ENCODE assay signal across 1 cellular context in genomic region chr11:118251858-118252652, GRCh38.
TF ChIP-seq lines count a peak whose summit lies in the region.

A gene with protein sequence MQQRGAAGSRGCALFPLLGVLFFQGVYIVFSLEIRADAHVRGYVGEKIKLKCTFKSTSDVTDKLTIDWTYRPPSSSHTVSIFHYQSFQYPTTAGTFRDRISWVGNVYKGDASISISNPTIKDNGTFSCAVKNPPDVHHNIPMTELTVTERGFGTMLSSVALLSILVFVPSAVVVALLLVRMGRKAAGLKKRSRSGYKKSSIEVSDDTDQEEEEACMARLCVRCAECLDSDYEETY (minus strand): TSS chr11:118252365. CDS start chr11:118252294, 71 bp downstream.

TF ChIP-seq in HepG2, 621 proteins besides CTCF, POLR2A, EP300 and RAD21 (continued from another document and continues in another):
- TF ChIP-seq, protein P1, sequence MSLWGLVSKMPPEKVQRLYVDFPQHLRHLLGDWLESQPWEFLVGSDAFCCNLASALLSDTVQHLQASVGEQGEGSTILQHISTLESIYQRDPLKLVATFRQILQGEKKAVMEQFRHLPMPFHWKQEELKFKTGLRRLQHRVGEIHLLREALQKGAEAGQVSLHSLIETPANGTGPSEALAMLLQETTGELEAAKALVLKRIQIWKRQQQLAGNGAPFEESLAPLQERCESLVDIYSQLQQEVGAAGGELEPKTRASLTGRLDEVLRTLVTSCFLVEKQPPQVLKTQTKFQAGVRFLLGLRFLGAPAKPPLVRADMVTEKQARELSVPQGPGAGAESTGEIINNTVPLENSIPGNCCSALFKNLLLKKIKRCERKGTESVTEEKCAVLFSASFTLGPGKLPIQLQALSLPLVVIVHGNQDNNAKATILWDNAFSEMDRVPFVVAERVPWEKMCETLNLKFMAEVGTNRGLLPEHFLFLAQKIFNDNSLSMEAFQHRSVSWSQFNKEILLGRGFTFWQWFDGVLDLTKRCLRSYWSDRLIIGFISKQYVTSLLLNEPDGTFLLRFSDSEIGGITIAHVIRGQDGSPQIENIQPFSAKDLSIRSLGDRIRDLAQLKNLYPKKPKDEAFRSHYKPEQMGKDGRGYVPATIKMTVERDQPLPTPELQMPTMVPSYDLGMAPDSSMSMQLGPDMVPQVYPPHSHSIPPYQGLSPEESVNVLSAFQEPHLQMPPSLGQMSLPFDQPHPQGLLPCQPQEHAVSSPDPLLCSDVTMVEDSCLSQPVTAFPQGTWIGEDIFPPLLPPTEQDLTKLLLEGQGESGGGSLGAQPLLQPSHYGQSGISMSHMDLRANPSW (CRISPR knock-in tag; IDR thresholded peaks at IDR 0.05; ENCODE audit: borderline replicate concordance) = peak; percentile 69; the same call in 1 of the 2 replicates
- TF ChIP-seq HES4 (CRISPR knock-in tag; IDR thresholded peaks at IDR 0.05; ENCODE audit: borderline replicate concordance) = no peak
- TF ChIP-seq POLR2AphosphoS2 (IDR thresholded peaks at IDR 0.05; ENCODE audit: low read depth, low read length) = no peak
- TF ChIP-seq ZC3H13 (CRISPR knock-in tag; IDR thresholded peaks at IDR 0.05) = no peak
- 0 out of 2 replicates have a peak, but pooled peaks have one; percentile 33 for TF ChIP-seq ZNF30 (CRISPR knock-in tag; IDR thresholded peaks at IDR 0.05)
- TF ChIP-seq, protein P2, sequence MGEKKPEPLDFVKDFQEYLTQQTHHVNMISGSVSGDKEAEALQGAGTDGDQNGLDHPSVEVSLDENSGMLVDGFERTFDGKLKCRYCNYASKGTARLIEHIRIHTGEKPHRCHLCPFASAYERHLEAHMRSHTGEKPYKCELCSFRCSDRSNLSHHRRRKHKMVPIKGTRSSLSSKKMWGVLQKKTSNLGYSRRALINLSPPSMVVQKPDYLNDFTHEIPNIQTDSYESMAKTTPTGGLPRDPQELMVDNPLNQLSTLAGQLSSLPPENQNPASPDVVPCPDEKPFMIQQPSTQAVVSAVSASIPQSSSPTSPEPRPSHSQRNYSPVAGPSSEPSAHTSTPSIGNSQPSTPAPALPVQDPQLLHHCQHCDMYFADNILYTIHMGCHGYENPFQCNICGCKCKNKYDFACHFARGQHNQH (CRISPR knock-in tag; IDR thresholded peaks at IDR 0.05) = peak; percentile 64
- no peak for TF ChIP-seq PCBP2 (optimal IDR thresholded peaks at IDR 0.05; ENCODE audit: low read depth, low read length, poor library complexity, severe bottlenecking)
- peak; percentile 35 for TF ChIP-seq XRCC5 (optimal IDR thresholded peaks at IDR 0.05; ENCODE audit: low read length)
- TF ChIP-seq, protein P3, sequence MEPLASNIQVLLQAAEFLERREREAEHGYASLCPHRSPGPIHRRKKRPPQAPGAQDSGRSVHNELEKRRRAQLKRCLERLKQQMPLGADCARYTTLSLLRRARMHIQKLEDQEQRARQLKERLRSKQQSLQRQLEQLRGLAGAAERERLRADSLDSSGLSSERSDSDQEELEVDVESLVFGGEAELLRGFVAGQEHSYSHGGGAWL (CRISPR knock-in tag; IDR thresholded peaks at IDR 0.05) = no peak
- no peak for TF ChIP-seq ARHGAP35 (CRISPR knock-in tag; IDR thresholded peaks at IDR 0.05; ENCODE audit: borderline replicate concordance)
- TF ChIP-seq SIX1 (CRISPR knock-in tag; IDR thresholded peaks at IDR 0.05; ENCODE audit: borderline replicate concordance) = no peak
- no peak for TF ChIP-seq ZNF570 (CRISPR knock-in tag; IDR thresholded peaks at IDR 0.05; ENCODE audit: borderline replicate concordance)
- TF ChIP-seq, protein P4, sequence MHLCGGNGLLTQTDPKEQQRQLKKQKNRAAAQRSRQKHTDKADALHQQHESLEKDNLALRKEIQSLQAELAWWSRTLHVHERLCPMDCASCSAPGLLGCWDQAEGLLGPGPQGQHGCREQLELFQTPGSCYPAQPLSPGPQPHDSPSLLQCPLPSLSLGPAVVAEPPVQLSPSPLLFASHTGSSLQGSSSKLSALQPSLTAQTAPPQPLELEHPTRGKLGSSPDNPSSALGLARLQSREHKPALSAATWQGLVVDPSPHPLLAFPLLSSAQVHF (CRISPR knock-in tag; IDR thresholded peaks at IDR 0.05) = no peak
- no peak for TF ChIP-seq SETDB1 (CRISPR knock-in tag; IDR thresholded peaks at IDR 0.05; ENCODE audit: borderline replicate concordance)
- TF ChIP-seq ZMYM2 (CRISPR knock-in tag; IDR thresholded peaks at IDR 0.05) = no peak
- TF ChIP-seq ZNF343 (CRISPR knock-in tag; IDR thresholded peaks at IDR 0.05) = no peak
- TF ChIP-seq POLR2AphosphoS5 (IDR thresholded peaks at IDR 0.05; ENCODE audit: low read depth, low read length) = peak; percentile 71
- TF ChIP-seq ZNF441 (CRISPR knock-in tag; IDR thresholded peaks at IDR 0.05; ENCODE audit: borderline replicate concordance) = peak; percentile 59; the same call in 1 of the 2 replicates
- TF ChIP-seq ZNF510 (CRISPR knock-in tag; IDR thresholded peaks at IDR 0.05; ENCODE audit: low read depth) = 0 out of 2 replicates have a peak, but pooled peaks have one; percentile 46
- no peak for TF ChIP-seq ISX (CRISPR knock-in tag; conservative IDR thresholded peaks at IDR 0.05)
- TF ChIP-seq, protein P5, sequence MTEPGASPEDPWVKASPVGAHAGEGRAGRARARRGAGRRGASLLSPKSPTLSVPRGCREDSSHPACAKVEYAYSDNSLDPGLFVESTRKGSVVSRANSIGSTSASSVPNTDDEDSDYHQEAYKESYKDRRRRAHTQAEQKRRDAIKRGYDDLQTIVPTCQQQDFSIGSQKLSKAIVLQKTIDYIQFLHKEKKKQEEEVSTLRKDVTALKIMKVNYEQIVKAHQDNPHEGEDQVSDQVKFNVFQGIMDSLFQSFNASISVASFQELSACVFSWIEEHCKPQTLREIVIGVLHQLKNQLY (CRISPR knock-in tag; IDR thresholded peaks at IDR 0.05) = no peak
- 0 out of 2 replicates have a peak, but pooled peaks have one; percentile 25 for TF ChIP-seq ZNF607 (CRISPR knock-in tag; IDR thresholded peaks at IDR 0.05; ENCODE audit: borderline replicate concordance)
- TF ChIP-seq, protein P6, sequence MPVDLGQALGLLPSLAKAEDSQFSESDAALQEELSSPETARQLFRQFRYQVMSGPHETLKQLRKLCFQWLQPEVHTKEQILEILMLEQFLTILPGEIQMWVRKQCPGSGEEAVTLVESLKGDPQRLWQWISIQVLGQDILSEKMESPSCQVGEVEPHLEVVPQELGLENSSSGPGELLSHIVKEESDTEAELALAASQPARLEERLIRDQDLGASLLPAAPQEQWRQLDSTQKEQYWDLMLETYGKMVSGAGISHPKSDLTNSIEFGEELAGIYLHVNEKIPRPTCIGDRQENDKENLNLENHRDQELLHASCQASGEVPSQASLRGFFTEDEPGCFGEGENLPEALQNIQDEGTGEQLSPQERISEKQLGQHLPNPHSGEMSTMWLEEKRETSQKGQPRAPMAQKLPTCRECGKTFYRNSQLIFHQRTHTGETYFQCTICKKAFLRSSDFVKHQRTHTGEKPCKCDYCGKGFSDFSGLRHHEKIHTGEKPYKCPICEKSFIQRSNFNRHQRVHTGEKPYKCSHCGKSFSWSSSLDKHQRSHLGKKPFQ (CRISPR knock-in tag; IDR thresholded peaks at IDR 0.05; ENCODE audit: insufficient replicate concordance) = no peak
- TF ChIP-seq, protein P7, sequence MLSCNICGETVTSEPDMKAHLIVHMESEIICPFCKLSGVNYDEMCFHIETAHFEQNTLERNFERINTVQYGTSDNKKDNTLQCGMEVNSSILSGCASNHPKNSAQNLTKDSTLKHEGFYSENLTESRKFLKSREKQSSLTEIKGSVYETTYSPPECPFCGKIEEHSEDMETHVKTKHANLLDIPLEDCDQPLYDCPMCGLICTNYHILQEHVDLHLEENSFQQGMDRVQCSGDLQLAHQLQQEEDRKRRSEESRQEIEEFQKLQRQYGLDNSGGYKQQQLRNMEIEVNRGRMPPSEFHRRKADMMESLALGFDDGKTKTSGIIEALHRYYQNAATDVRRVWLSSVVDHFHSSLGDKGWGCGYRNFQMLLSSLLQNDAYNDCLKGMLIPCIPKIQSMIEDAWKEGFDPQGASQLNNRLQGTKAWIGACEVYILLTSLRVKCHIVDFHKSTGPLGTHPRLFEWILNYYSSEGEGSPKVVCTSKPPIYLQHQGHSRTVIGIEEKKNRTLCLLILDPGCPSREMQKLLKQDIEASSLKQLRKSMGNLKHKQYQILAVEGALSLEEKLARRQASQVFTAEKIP (CRISPR knock-in tag; IDR thresholded peaks at IDR 0.05; ENCODE audit: borderline replicate concordance) = no peak
- no peak for TF ChIP-seq ZNF747 (CRISPR knock-in tag; IDR thresholded peaks at IDR 0.05; ENCODE audit: borderline replicate concordance)
- peak; percentile 79; the same call in 1 of the 2 replicates for TF ChIP-seq ZBTB38 (CRISPR knock-in tag; IDR thresholded peaks at IDR 0.05)
- TF ChIP-seq MTA1 (CRISPR knock-in tag; IDR thresholded peaks at IDR 0.05; ENCODE audit: borderline replicate concordance) = peak; percentile 49; the same call in 1 of the 2 replicates
- TF ChIP-seq THAP7 (CRISPR knock-in tag; IDR thresholded peaks at IDR 0.05) = no peak
- TF ChIP-seq BCL6 (CRISPR knock-in tag; IDR thresholded peaks at IDR 0.05) = no peak
- TF ChIP-seq, protein P8, sequence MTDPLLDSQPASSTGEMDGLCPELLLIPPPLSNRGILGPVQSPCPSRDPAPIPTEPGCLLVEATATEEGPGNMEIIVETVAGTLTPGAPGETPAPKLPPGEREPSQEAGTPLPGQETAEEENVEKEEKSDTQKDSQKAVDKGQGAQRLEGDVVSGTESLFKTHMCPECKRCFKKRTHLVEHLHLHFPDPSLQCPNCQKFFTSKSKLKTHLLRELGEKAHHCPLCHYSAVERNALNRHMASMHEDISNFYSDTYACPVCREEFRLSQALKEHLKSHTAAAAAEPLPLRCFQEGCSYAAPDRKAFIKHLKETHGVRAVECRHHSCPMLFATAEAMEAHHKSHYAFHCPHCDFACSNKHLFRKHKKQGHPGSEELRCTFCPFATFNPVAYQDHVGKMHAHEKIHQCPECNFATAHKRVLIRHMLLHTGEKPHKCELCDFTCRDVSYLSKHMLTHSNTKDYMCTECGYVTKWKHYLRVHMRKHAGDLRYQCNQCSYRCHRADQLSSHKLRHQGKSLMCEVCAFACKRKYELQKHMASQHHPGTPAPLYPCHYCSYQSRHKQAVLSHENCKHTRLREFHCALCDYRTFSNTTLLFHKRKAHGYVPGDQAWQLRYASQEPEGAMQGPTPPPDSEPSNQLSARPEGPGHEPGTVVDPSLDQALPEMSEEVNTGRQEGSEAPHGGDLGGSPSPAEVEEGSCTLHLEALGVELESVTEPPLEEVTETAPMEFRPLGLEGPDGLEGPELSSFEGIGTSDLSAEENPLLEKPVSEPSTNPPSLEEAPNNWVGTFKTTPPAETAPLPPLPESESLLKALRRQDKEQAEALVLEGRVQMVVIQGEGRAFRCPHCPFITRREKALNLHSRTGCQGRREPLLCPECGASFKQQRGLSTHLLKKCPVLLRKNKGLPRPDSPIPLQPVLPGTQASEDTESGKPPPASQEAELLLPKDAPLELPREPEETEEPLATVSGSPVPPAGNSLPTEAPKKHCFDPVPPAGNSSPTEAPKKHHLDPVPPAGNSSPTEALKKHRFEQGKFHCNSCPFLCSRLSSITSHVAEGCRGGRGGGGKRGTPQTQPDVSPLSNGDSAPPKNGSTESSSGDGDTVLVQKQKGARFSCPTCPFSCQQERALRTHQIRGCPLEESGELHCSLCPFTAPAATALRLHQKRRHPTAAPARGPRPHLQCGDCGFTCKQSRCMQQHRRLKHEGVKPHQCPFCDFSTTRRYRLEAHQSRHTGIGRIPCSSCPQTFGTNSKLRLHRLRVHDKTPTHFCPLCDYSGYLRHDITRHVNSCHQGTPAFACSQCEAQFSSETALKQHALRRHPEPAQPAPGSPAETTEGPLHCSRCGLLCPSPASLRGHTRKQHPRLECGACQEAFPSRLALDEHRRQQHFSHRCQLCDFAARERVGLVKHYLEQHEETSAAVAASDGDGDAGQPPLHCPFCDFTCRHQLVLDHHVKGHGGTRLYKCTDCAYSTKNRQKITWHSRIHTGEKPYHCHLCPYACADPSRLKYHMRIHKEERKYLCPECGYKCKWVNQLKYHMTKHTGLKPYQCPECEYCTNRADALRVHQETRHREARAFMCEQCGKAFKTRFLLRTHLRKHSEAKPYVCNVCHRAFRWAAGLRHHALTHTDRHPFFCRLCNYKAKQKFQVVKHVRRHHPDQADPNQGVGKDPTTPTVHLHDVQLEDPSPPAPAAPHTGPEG (CRISPR knock-in tag; IDR thresholded peaks at IDR 0.05) = 0 out of 2 replicates have a peak, but pooled peaks have one; percentile 29
- TF ChIP-seq SAFB2 (CRISPR knock-in tag; IDR thresholded peaks at IDR 0.05; ENCODE audit: borderline replicate concordance, low read depth) = no peak
- TF ChIP-seq, protein P9, sequence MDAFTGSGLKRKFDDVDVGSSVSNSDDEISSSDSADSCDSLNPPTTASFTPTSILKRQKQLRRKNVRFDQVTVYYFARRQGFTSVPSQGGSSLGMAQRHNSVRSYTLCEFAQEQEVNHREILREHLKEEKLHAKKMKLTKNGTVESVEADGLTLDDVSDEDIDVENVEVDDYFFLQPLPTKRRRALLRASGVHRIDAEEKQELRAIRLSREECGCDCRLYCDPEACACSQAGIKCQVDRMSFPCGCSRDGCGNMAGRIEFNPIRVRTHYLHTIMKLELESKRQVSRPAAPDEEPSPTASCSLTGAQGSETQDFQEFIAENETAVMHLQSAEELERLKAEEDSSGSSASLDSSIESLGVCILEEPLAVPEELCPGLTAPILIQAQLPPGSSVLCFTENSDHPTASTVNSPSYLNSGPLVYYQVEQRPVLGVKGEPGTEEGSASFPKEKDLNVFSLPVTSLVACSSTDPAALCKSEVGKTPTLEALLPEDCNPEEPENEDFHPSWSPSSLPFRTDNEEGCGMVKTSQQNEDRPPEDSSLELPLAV (CRISPR knock-in tag; conservative IDR thresholded peaks at IDR 0.05; ENCODE audit: low read depth) = no peak
- no peak for TF ChIP-seq CHCHD3 (CRISPR knock-in tag; IDR thresholded peaks at IDR 0.05)
- no peak for TF ChIP-seq FOXJ3 (CRISPR knock-in tag; IDR thresholded peaks at IDR 0.05; ENCODE audit: borderline replicate concordance)
- TF ChIP-seq, protein P10, sequence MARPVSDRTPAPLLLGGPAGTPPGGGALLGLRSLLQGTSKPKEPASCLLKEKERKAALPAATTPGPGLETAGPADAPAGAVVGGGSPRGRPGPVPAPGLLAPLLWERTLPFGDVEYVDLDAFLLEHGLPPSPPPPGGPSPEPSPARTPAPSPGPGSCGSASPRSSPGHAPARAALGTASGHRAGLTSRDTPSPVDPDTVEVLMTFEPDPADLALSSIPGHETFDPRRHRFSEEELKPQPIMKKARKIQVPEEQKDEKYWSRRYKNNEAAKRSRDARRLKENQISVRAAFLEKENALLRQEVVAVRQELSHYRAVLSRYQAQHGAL (CRISPR knock-in tag; IDR thresholded peaks at IDR 0.05; ENCODE audit: not compliant biosample characterization) = no peak
- TF ChIP-seq MED8 (CRISPR knock-in tag; IDR thresholded peaks at IDR 0.05; ENCODE audit: insufficient replicate concordance) = no peak
- TF ChIP-seq GABPA (IDR thresholded peaks at IDR 0.05; ENCODE audit: low read depth, low read length) = peak; percentile 90
- peak; percentile 99 for TF ChIP-seq GABPA (CRISPR knock-in tag; IDR thresholded peaks at IDR 0.05; ENCODE audit: low read depth)
